In genomic region chr14:94601961-94602391, GRCh38 we compare ENCODE assay signal across 11 cellular contexts. TPM values are rescaled to one million over a fixed set of nuclear protein-coding genes. Genes with fewer than 3 reads are reported as not detected.
DNase-seq lines count a peak whose midpoint lies in the region; ATAC-seq lines count a peak whose summit lies in the region.
"Had no signal": no experiment of that assay in that cellular context is flagged by ENCODE, and none has a peak within 500 bp of the region (broad histone marks: within the 10 kb centered on the region; RNA-seq: fewer than 3 reads in every experiment).

No MANE protein-coding gene starts in this region.

- DNase-seq in EH (ENCODE audit: low read depth) (peak; percentile 90), left cardiac atrium (peak; percentile 80), putamen (ENCODE audit: low spot score) (peak; percentile 8), kidney glomerular epithelial cell (lab: John Stamatoyannopoulos, UW) (no peak), NCI-H526 treated with DMSO at 0.1 percent for 48 hours (lab: John Stamatoyannopoulos, UW) (no peak)
- no peak for DNase-seq in NK-92 treated with Interleukin-12 subunit alpha and Interleukin-12 subunit beta, amount 100 ng/mL, for 24 hours (lab: John Stamatoyannopoulos, UW)
- DNase-seq: activated CD8-positive, alpha-beta memory T cell treated with anti-CD3 and anti-CD28 coated beads, Interleukin-2, amount 10 ng/mL, durations not matched to agents 7 days and 5 days; KG1; naive thymus-derived CD4-positive, alpha-beta T cell had no signal

- intact Hi-C loops in left cardiac atrium (cut with DNase I) = no loop called here

- H3K27ac ChIP-seq in angular gyrus (ENCODE audit: low read depth, low read length) = peak overlapping the region; percentile 64

- ATAC-seq in left cardiac atrium = peak; percentile 77 to 85
- ATAC-seq in HG02678 (IDR thresholded peaks at IDR 0.05; ENCODE audit: unreplicated experiment) = no peak
- ATAC-seq: activated CD8-positive, alpha-beta memory T cell treated with anti-CD3 and anti-CD28 coated beads, Interleukin-2, amount 10 ng/mL, durations not matched to agents 7 days and 5 days; naive thymus-derived CD4-positive, alpha-beta T cell had no signal

RNA-seq across cellular contexts. Expression of gene SERPINA3, which starts 10.2 kb away (rescaled TPM):
- 100 to 1,000 TPM; 232 to 284 TPM for total RNA-seq in left cardiac atrium
- total RNA-seq: activated CD8-positive, alpha-beta memory T cell treated with anti-CD3 and anti-CD28 coated beads, Interleukin-2, amount 10 ng/mL, durations not matched to agents 7 days and 5 days; naive thymus-derived CD4-positive, alpha-beta T cell had no signal

RNA-seq across cellular contexts. Expression of gene SERPINA5, which starts 20.8 kb away (rescaled TPM):
- total RNA-seq in left cardiac atrium = 10 to 100 TPM in 1 of 2 donors, 1 to 10 TPM in 1; 9.3 to 13.8 TPM
- total RNA-seq: activated CD8-positive, alpha-beta memory T cell treated with anti-CD3 and anti-CD28 coated beads, Interleukin-2, amount 10 ng/mL, durations not matched to agents 7 days and 5 days; naive thymus-derived CD4-positive, alpha-beta T cell had no signal

RNA-seq across cellular contexts. Expression of gene SERPINA4, which starts 40.7 kb away (rescaled TPM):
- total RNA-seq in left cardiac atrium = not detected
- total RNA-seq: activated CD8-positive, alpha-beta memory T cell treated with anti-CD3 and anti-CD28 coated beads, Interleukin-2, amount 10 ng/mL, durations not matched to agents 7 days and 5 days; naive thymus-derived CD4-positive, alpha-beta T cell had no signal

Comparison
In these comparisons a context has a peak if more than half of its experiments do, and no peak if none do; other contexts are left out.
1. DNase-seq: peak in EH (single experiment), left cardiac atrium (single experiment) and putamen (single experiment); none in kidney glomerular epithelial cell (single experiment), NK-92 treated with Interleukin-12 subunit alpha and Interleukin-12 subunit beta, amount 100 ng/mL, for 24 hours (single experiment) and NCI-H526 treated with DMSO at 0.1 percent for 48 hours (single experiment).